Comparison of ENCODE assay signal across 9 cellular contexts in the genomic region with DNA sequence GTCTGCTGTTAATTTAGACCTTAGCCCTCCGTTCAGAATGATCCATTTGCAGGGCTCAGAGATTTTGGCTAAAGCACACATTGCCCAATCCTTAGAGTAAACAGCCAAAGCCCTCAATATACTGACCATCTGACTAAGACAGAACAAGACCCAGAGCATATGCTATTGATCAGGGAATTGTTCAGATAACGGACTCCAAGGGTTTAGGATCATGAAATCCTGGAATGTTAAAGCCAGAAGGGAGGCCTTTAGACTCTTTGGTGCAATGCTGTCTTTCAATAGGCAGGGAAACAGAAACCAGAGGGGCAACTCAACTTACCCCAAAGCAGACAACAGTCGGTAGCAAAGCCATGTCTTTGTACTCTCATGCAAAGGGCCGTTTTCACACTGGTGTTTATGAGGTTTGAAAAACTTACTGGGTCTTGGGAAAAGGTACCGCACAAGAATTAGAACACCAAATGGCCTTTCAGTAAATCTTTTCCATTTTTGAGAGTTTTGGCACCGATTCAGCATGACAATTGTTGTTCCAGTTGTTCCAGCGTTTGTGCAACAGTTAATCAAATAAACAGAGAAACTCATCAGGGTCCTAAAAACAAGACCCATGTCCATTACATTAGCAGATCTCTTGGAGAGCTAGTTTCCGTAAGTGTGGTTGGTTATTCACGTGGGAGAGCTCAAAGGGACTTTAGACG.
DNase-seq lines count a peak whose midpoint lies in the region; ATAC-seq and TF ChIP-seq lines count a peak whose summit lies in the region.
"Had no signal": no experiment of that assay in that cellular context is flagged by ENCODE, and none has a peak within 500 bp of the region (broad histone marks: within the 10 kb centered on the region; RNA-seq: fewer than 3 reads in every experiment).

No MANE protein-coding gene starts in this region.

- intact Hi-C loops in esophagus muscularis mucosa (cut with DNase I) (no loop called here), uterus (cut with DNase I; ENCODE audit: low total_unique reads) (no loop called here)

- H3K36me3 ChIP-seq in esophagus muscularis mucosa (peaks cover 0 to 16% (median 6%) of the 10 kb centered on the region in 4 donors), mucosa of rectum (ENCODE audit: control insufficient read depth in 2 of 2, insufficient read depth in 2 of 2, low read length in 2 of 2) (no peaks in the 10 kb centered on the region), uterus (no peaks in the 10 kb centered on the region)

- peak overlapping the region; percentile 48 to 60 (median 52) for H3K4me3 ChIP-seq in esophagus muscularis mucosa
- H3K4me3 ChIP-seq in mucosa of rectum (ENCODE audit: low read length in 2 of 2): peak overlapping the region; percentile 58 to 65
- H3K4me3 ChIP-seq in uterus: peak overlapping the region; percentile 31 to 42

- no peak for ATAC-seq in GM19324 (IDR thresholded peaks at IDR 0.05; ENCODE audit: low FRiP score, unreplicated experiment)
- no peak for ATAC-seq in HG02610 (IDR thresholded peaks at IDR 0.05; ENCODE audit: unreplicated experiment)

- DNase-seq in DMS 273 (lab: John Stamatoyannopoulos, UW; ENCODE audit: unreplicated experiment) (peak; percentile 58), DMS 273 treated with DMSO at 0.1 percent for 48 hours (lab: John Stamatoyannopoulos, UW) (no peak), esophagus muscularis mucosa (ENCODE audit: extremely low spot score) (no peak), uterus (no peak), CD1c-positive myeloid dendritic cell (ENCODE audit: extremely low spot score) (no peak)
- DNase-seq: activated B cell treated with CpG ODN at 0.5 μM for 24 hours had no signal

- H3K4me1 ChIP-seq in esophagus muscularis mucosa: peaks cover 49 to 73% (median 69%) of the 10 kb centered on the region in 4 donors
- no peaks in the 10 kb centered on the region for H3K4me1 ChIP-seq in mucosa of rectum (ENCODE audit: control insufficient read depth in 2 of 2, insufficient read depth in 2 of 2, low read length in 2 of 2)
- H3K4me1 ChIP-seq in uterus: peaks cover 0 to 9% of the 10 kb centered on the region in 2 donors

- H3K9ac ChIP-seq in mucosa of rectum (ENCODE audit: low read depth in 1 of 2, low read length in 2 of 2): peak overlapping the region; percentile 60 to 61

- no peak for TF ChIP-seq EP300 in esophagus muscularis mucosa (IDR thresholded peaks at IDR 0.05)

- H3K27me3 ChIP-seq in esophagus muscularis mucosa (no peaks in the 10 kb centered on the region), mucosa of rectum (ENCODE audit: control insufficient read depth in 2 of 2, insufficient read depth in 2 of 2, low read length in 2 of 2) (peaks cover 2 to 4% of the 10 kb centered on the region in 2 donors), uterus (no peaks in the 10 kb centered on the region)

- WGBS in esophagus muscularis mucosa: 51% methylated on average over 10 of the region's 10 CpGs

- H3K9me3 ChIP-seq in esophagus muscularis mucosa (peaks cover 0 to 12% (median 9%) of the 10 kb centered on the region in 4 donors), mucosa of rectum (ENCODE audit: control insufficient read depth in 2 of 2, low read length in 2 of 2) (peaks cover 0 to 4% of the 10 kb centered on the region in 2 donors), uterus (no peaks in the 10 kb centered on the region)

- no peak for TF ChIP-seq CTCF in esophagus muscularis mucosa (IDR thresholded peaks at IDR 0.05)
- TF ChIP-seq CTCF in uterus (IDR thresholded peaks at IDR 0.05): no peak

- H3K27ac ChIP-seq in esophagus muscularis mucosa (replicated peaks in 1 of 4): peak overlapping the region; percentile 78 to 87 (median 83)
- H3K27ac ChIP-seq in mucosa of rectum (ENCODE audit: low read depth in 2 of 2, low read length in 2 of 2): peak overlapping the region; percentile 56 to 76
- H3K27ac ChIP-seq in uterus: peak overlapping the region; percentile 81 to 85

- TF ChIP-seq POLR2A in esophagus muscularis mucosa (IDR thresholded peaks at IDR 0.05; ENCODE audit: low read depth) (no peak), uterus (IDR thresholded peaks at IDR 0.05) (no peak)
